ENCODE assay signal across 1 cellular context in the genomic region with DNA sequence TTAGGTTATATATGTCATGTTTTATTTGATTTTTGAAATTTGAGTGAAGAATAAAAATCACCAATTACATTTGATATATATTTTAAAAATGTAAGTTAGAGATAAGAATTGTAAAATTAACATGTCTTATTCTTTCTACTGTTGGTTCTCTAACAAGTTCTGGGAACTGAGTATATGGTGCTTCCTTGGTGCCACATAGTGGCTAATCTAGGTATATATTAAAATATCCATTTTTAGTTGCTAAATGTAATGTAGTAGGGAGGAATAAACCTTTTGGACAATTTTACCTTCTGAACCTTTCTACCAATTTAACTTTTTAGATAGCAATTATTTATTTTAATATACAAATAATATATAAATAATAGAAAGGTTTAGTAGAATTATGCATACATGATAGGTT.
TF ChIP-seq lines count a peak whose summit lies in the region.

No MANE protein-coding gene starts in this region.

TF ChIP-seq in GM23338, 12 proteins besides CTCF, POLR2A, EP300 and RAD21 (continued from another document):
- no peak for TF ChIP-seq CREB1 (CRISPR knock-in tag; IDR thresholded peaks at IDR 0.05; ENCODE audit: low read depth)
- TF ChIP-seq STAT1 (IDR thresholded peaks at IDR 0.05; ENCODE audit: unreplicated experiment) = no peak
- no peak for TF ChIP-seq JUNB (IDR thresholded peaks at IDR 0.05; ENCODE audit: unreplicated experiment)
- TF ChIP-seq ZNF114 (CRISPR knock-in tag; IDR thresholded peaks at IDR 0.05) = no peak
